In the genomic region with DNA sequence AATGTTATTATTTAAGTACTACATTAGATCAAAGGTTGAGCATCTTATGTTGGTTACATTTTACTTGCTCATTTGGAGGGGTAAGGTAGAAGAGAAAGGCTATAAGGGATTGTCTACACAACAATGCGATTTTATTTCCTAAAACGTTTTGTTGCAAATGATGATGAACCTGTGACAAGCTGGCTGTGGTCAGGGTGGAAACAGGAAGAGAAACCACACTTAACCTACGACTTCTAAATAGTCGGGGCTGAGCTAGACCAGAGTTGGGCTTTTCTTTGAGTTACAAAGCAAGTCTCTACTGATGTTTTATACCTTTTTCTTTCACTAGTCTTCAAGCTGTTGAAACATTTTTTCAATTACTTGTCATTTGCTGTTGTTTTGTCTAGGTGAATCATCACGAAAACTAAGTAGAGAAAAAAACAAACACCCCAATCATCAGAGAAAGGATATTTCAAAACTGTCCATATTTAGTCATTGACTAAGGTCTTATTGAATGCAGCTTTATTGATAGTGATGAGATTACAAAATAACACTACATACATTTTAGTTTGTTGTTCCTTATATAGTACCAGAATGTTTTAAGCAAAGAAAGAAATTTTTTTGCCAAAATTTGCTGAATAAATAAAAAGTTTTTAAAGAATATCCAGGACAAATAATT, we compare ENCODE assay signal across 8 cellular contexts. TPM values are rescaled to one million over a fixed set of nuclear protein-coding genes. Genes with fewer than 3 reads are reported as not detected.
DNase-seq lines count a peak whose midpoint lies in the region; ATAC-seq and FAIRE-seq lines count a peak whose summit lies in the region.

No MANE protein-coding gene starts in this region.

- H3K4me1 ChIP-seq in small intestine (ENCODE audit: control insufficient read depth in 2 of 2, insufficient read depth in 1 of 2, low read depth in 1 of 2, low read length in 1 of 2), result no peaks in the 10 kb centered on the region

- H3K9me3 ChIP-seq in small intestine (ENCODE audit: control insufficient read depth, low read depth), result no peaks in the 10 kb centered on the region

- DNase-seq in Ammon's horn (ENCODE audit: low spot score) (peak; percentile 48), small intestine (peak; percentile 56), NCI-H2196 (lab: John Stamatoyannopoulos, UW; ENCODE audit: unreplicated experiment) (no peak), AG08395 (ENCODE audit: low spot score) (no peak), cortex of kidney (lab: John Stamatoyannopoulos, UW) (no peak)
- DNase-seq in activated CD4-positive, alpha-beta T cell treated with anti-CD3 and anti-CD28 coated beads, Interleukin-2, amount 50 U/mL, for 4 hours, result peak; percentile 2 to 9

- peak; percentile 48 for ATAC-seq in GM19438 (IDR thresholded peaks at IDR 0.05; ENCODE audit: low read depth, unreplicated experiment)
- ATAC-seq in HG03442 (IDR thresholded peaks at IDR 0.05; ENCODE audit: unreplicated experiment), result peak; percentile 63

- H3K4me3 ChIP-seq in small intestine (ENCODE audit: low read depth in 1 of 2, low read length in 2 of 2), result no peak overlapping the region

- H3K27me3 ChIP-seq in small intestine (ENCODE audit: control insufficient read depth in 2 of 2, insufficient read depth in 2 of 2, low read length in 2 of 2), result no peaks in the 10 kb centered on the region

- no peaks in the 10 kb centered on the region for H3K36me3 ChIP-seq in small intestine (ENCODE audit: control insufficient read depth in 2 of 2, insufficient read depth in 2 of 2, low read length in 2 of 2)

- 62 to 76% (median 65%) methylated on average over 5 of the region's 5 CpGs for WGBS in small intestine, 3 donors

- FAIRE-seq in small intestine (lab: Jason Lieb, UNC), result peak; percentile 71

- no peak overlapping the region for H3K27ac ChIP-seq in small intestine (ENCODE audit: low read depth in 1 of 2, low read length in 1 of 2)

RNA-seq across cellular contexts. Expression of gene KLHL31, which starts 18.0 kb away (rescaled TPM):
- under 1 TPM; 0.22 to 0.57 (median 0.27) TPM for polyA plus RNA-seq in small intestine

Comparison
In these comparisons a context has a peak if more than half of its experiments do, and no peak if none do; other contexts are left out.
1. DNase-seq: peak in Ammon's horn (single experiment), activated CD4-positive, alpha-beta T cell treated with anti-CD3 and anti-CD28 coated beads, Interleukin-2, amount 50 U/mL, for 4 hours (2 of 2) and small intestine (single experiment); none in NCI-H2196 (single experiment), AG08395 (single experiment) and cortex of kidney (single experiment).